10 cellular contexts compared by ENCODE assay signal in the genomic region with DNA sequence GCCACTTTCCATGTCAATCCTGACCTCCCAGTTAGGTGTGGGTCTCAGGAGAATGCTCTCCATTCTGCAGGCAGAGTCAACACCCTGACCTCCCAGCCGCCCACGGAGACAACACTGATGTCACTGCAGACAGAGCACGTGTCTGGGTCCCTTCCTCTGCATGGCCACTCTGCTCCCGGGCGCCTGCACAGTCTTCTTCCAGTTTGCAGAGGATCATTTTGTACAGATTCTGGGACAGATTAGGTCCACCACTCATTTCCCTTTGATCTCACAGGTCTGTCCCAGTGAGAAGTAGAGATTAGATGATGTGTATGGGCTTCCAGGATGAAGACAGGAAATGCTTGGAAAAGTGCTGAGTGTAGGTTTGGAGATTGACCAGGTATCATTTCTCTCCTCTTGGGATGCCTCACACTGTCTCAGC. TPM values are rescaled to one million over a fixed set of nuclear protein-coding genes. Genes with fewer than 3 reads are reported as not detected.
DNase-seq lines count a peak whose midpoint lies in the region; ATAC-seq and TF ChIP-seq lines count a peak whose summit lies in the region.
"Had no signal": no experiment of that assay in that cellular context is flagged by ENCODE, and none has a peak within 500 bp of the region (broad histone marks: within the 10 kb centered on the region; RNA-seq: fewer than 3 reads in every experiment).

No MANE protein-coding gene starts in this region.

- peaks cover 10 to 14% of the 10 kb centered on the region in 2 donors for H3K27me3 Mint-ChIP-seq in natural killer cell treated with Interleukin-12 subunit alpha and Interleukin-12 subunit beta and Interleukin-15 and Interleukin-18, amount 100 ng/mL, for 72 hours

- H3K4me3 ChIP-seq in SJSA1 (no peak overlapping the region), parathyroid adenoma (ENCODE audit: low read depth, low read length) (no peak overlapping the region)
- H3K4me3 ChIP-seq: PC-9 had no signal

- intact Hi-C loops in Right ventricle myocardium inferior (cut with DNase I) = no loop called here

- no peak for TF ChIP-seq CTCF in parathyroid adenoma (IDR thresholded peaks at IDR 0.05)

- H3K27ac Mint-ChIP-seq in natural killer cell treated with Interleukin-12 subunit alpha and Interleukin-12 subunit beta and Interleukin-15 and Interleukin-18, amount 100 ng/mL, for 72 hours = no peak overlapping the region
- H3K27ac Mint-ChIP-seq: activated naive CD4-positive, alpha-beta T cell treated with anti-CD3 and anti-CD28 coated beads, Interleukin-2, amount 50 U/mL, for 72 hours had no signal

- H2AFZ ChIP-seq in parathyroid adenoma = peak overlapping the region; percentile 58
- H2AFZ ChIP-seq: PC-9 had no signal

- H3K4me3 Mint-ChIP-seq in natural killer cell treated with Interleukin-12 subunit alpha and Interleukin-12 subunit beta and Interleukin-15 and Interleukin-18, amount 100 ng/mL, for 72 hours = no peak overlapping the region

- no peaks in the 10 kb centered on the region for H3K79me2 ChIP-seq in parathyroid adenoma

- ATAC-seq in Right ventricle myocardium inferior (peak; percentile 62), GM21529 (IDR thresholded peaks at IDR 0.05; ENCODE audit: unreplicated experiment) (no peak)
- ATAC-seq in natural killer cell treated with Interleukin-12 subunit alpha and Interleukin-12 subunit beta and Interleukin-15 and Interleukin-18, amount 100 ng/mL, for 72 hours = no peak
- ATAC-seq: activated naive CD4-positive, alpha-beta T cell treated with anti-CD3 and anti-CD28 coated beads, Interleukin-2, amount 50 U/mL, for 72 hours had no signal

- H3K4me1 ChIP-seq in SJSA1 (replicated peaks) (peaks cover 32% of the 10 kb centered on the region), parathyroid adenoma (peaks cover 16% of the 10 kb centered on the region)

- H3K4me1 Mint-ChIP-seq in natural killer cell treated with Interleukin-12 subunit alpha and Interleukin-12 subunit beta and Interleukin-15 and Interleukin-18, amount 100 ng/mL, for 72 hours (ENCODE audit: low read depth in 2 of 2) = no peaks in the 10 kb centered on the region

- H3K27me3 ChIP-seq in SJSA1 (replicated peaks) = no peaks in the 10 kb centered on the region
- no peaks in the 10 kb centered on the region for H3K27me3 ChIP-seq in parathyroid adenoma (ENCODE audit: control insufficient read depth, insufficient read depth, low read length)

- DNase-seq in EL (peak; percentile 62), SJSA1 (ENCODE audit: low read depth in 1 of 2, low spot score in 2 of 2) (peak in 1 of 2 experiments; percentile 50), Right ventricle myocardium inferior (ENCODE audit: missing footprints) (no peak), NCI-H345 (lab: John Stamatoyannopoulos, UW) (no peak), middle frontal gyrus (ENCODE audit: extremely low spot score, low spot score) (no peak)
- no peak for DNase-seq in natural killer cell treated with Interleukin-12 subunit alpha and Interleukin-12 subunit beta and Interleukin-15 and Interleukin-18, amount 100 ng/mL, for 72 hours (ENCODE audit: low spot score)

- H3K36me3 ChIP-seq in SJSA1 = no peaks in the 10 kb centered on the region
- no peaks in the 10 kb centered on the region for H3K36me3 ChIP-seq in parathyroid adenoma (ENCODE audit: control insufficient read depth, insufficient read depth, low read length)

- H3K9ac ChIP-seq in parathyroid adenoma = no peak overlapping the region

- no peaks in the 10 kb centered on the region for H3K36me3 Mint-ChIP-seq in natural killer cell treated with Interleukin-12 subunit alpha and Interleukin-12 subunit beta and Interleukin-15 and Interleukin-18, amount 100 ng/mL, for 72 hours
- H3K36me3 Mint-ChIP-seq: activated naive CD4-positive, alpha-beta T cell treated with anti-CD3 and anti-CD28 coated beads, Interleukin-2, amount 50 U/mL, for 72 hours had no signal

- no peaks in the 10 kb centered on the region for H3K9me3 Mint-ChIP-seq in natural killer cell treated with Interleukin-12 subunit alpha and Interleukin-12 subunit beta and Interleukin-15 and Interleukin-18, amount 100 ng/mL, for 72 hours
- H3K9me3 Mint-ChIP-seq: activated naive CD4-positive, alpha-beta T cell treated with anti-CD3 and anti-CD28 coated beads, Interleukin-2, amount 50 U/mL, for 72 hours had no signal

- H3K27ac ChIP-seq in SJSA1 (peak overlapping the region; percentile 60), parathyroid adenoma (peak overlapping the region; percentile 81)
- H3K27ac ChIP-seq: PC-9 had no signal

- H3K4me2 ChIP-seq in parathyroid adenoma (ENCODE audit: low read length) = no peak overlapping the region
- H3K4me2 ChIP-seq: PC-9 had no signal

- H3K9me3 ChIP-seq in SJSA1 (replicated peaks) = no peaks in the 10 kb centered on the region
- no peaks in the 10 kb centered on the region for H3K9me3 ChIP-seq in parathyroid adenoma (ENCODE audit: control insufficient read depth, low read length)

RNA-seq across cellular contexts. Expression of a gene that starts 8.1 kb away (rescaled TPM):
- not detected in 2 replicates for total RNA-seq in SJSA1 (2014; rRNA removed; shearing (Covaris generic))
- not detected for total RNA-seq in Right ventricle myocardium inferior
- not detected for total RNA-seq in natural killer cell treated with Interleukin-12 subunit alpha and Interleukin-12 subunit beta and Interleukin-15 and Interleukin-18, amount 100 ng/mL, for 72 hours
- total RNA-seq: activated naive CD4-positive, alpha-beta T cell treated with anti-CD3 and anti-CD28 coated beads, Interleukin-2, amount 50 U/mL, for 72 hours; PC-9 had no signal

RNA-seq across cellular contexts. Expression of a gene that starts 15.7 kb away (rescaled TPM):
- 94.1 and 137 TPM in 2 replicates for total RNA-seq in SJSA1 (2014; rRNA removed; shearing (Covaris generic))
- 1.2 TPM for total RNA-seq in Right ventricle myocardium inferior
- total RNA-seq in natural killer cell treated with Interleukin-12 subunit alpha and Interleukin-12 subunit beta and Interleukin-15 and Interleukin-18, amount 100 ng/mL, for 72 hours = 10 to 100 TPM in 1 of 2 donors, 1 to 10 TPM in 1; 4.7 to 16.2 TPM

RNA-seq across cellular contexts. Expression of a gene that starts 49.3 kb away (rescaled TPM):
- 0.11 TPM in 1 of 2 replicates, not detected in the other for total RNA-seq in SJSA1 (2014; rRNA removed; shearing (Covaris generic))
- total RNA-seq in Right ventricle myocardium inferior = 6.5 TPM
- total RNA-seq in natural killer cell treated with Interleukin-12 subunit alpha and Interleukin-12 subunit beta and Interleukin-15 and Interleukin-18, amount 100 ng/mL, for 72 hours = 1 to 10 TPM; 1.5 to 2.6 TPM
